12 cellular contexts compared by ENCODE assay signal in genomic region chr5:122493091-122493775, GRCh38.
A peak's percentile ranks its signal among the peaks of the same experiment; 100 is the strongest.
DNase-seq lines count a peak whose midpoint lies in the region; ATAC-seq, FAIRE-seq and TF ChIP-seq lines count a peak whose summit lies in the region.
"Had no signal": no experiment of that assay in that cellular context is flagged by ENCODE, and none has a peak within 500 bp of the region (broad histone marks: within the 10 kb centered on the region; RNA-seq: fewer than 3 reads in every experiment).

No MANE protein-coding gene starts in this region.

- ATAC-seq in WTC11 (peak; percentile 17), HG02642 (IDR thresholded peaks at IDR 0.05; ENCODE audit: poor library complexity, unreplicated experiment) (no peak)

- H3K9me3 Mint-ChIP-seq in WTC11: 0 out of 2 replicates have a peak, but pooled peaks cover 3% of the 10 kb centered on the region
- no peaks in the 10 kb centered on the region for H3K9me3 Mint-ChIP-seq in type B pancreatic cell
- H3K9me3 Mint-ChIP-seq: activated CD4-positive, alpha-beta T cell treated with anti-CD3 and anti-CD28 coated beads, Interleukin-2, amount 10 ng/mL, durations not matched to agents 24 days and 14 days; activated naive CD4-positive, alpha-beta T cell treated with anti-CD3 and anti-CD28 coated beads for 36 hours had no signal

- H3K9ac ChIP-seq in kidney (ENCODE audit: low read length in 2 of 2): no peak overlapping the region

- no peaks in the 10 kb centered on the region for H3K36me3 Mint-ChIP-seq in WTC11
- peaks cover 5% of the 10 kb centered on the region for H3K36me3 Mint-ChIP-seq in type B pancreatic cell

- peaks cover 12% of the 10 kb centered on the region for H3K4me1 Mint-ChIP-seq in WTC11
- peaks cover 22% of the 10 kb centered on the region for H3K4me1 Mint-ChIP-seq in type B pancreatic cell (ENCODE audit: unreplicated experiment)
- H3K4me1 Mint-ChIP-seq: activated CD4-positive, alpha-beta T cell treated with anti-CD3 and anti-CD28 coated beads, Interleukin-2, amount 10 ng/mL, durations not matched to agents 24 days and 14 days had no signal

- no peak overlapping the region for H3K4me3 ChIP-seq in kidney (ENCODE audit: low read length in 2 of 2)

- H3K9me3 ChIP-seq in kidney (ENCODE audit: control insufficient read depth in 1 of 2, low read length in 2 of 2): no peaks in the 10 kb centered on the region

- peak; percentile 34 for DNase-seq in NCI-H748 (lab: John Stamatoyannopoulos, UW; ENCODE audit: unreplicated experiment)
- no peak for DNase-seq in NCI-H748 treated with DMSO at 0.1 percent for 48 hours (lab: John Stamatoyannopoulos, UW)
- DNase-seq in WTC11 (ENCODE audit: low spot score): no peak
- peak; percentile 70 for DNase-seq in kidney
- DNase-seq in type B pancreatic cell (ENCODE audit: extremely low spot score, unreplicated experiment): peak; percentile 73
- no peak for DNase-seq in SKM-1 treated with dmso at 0.1 percent for 144 hours (lab: John Stamatoyannopoulos, UW; ENCODE audit: unreplicated experiment)
- DNase-seq in activated T-cell treated with anti-CD3 and anti-CD28 coated beads, Interleukin-2, amount 50 U/mL, for 1 hour: no peak
- DNase-seq: activated naive CD4-positive, alpha-beta T cell treated with anti-CD3 and anti-CD28 coated beads for 36 hours; naive B cell; SIG-M5 had no signal

- CTCF ChIA-PET in WTC11 (lab: Charles Lee): interaction anchor here (0.7 to 1.0 kb wide), 3 partner anchors 23 to 298 kb away, joined by 3 read pairs; no protein-coding TSS in a partner anchor

- H3K4me1 ChIP-seq in kidney (ENCODE audit: control insufficient read depth in 1 of 2, insufficient read depth in 1 of 2, low read depth in 1 of 2, low read length in 2 of 2): no peaks in the 10 kb centered on the region

- POLR2A ChIA-PET in WTC11 (lab: Charles Lee): no interaction called here

- no peaks in the 10 kb centered on the region for H3K27me3 Mint-ChIP-seq in WTC11 (ENCODE audit: low read depth)
- H3K27me3 Mint-ChIP-seq in type B pancreatic cell: no peaks in the 10 kb centered on the region
- H3K27me3 Mint-ChIP-seq: activated CD4-positive, alpha-beta T cell treated with anti-CD3 and anti-CD28 coated beads, Interleukin-2, amount 10 ng/mL, durations not matched to agents 24 days and 14 days had no signal

- no peak overlapping the region for H3K27ac ChIP-seq in kidney (ENCODE audit: low read depth in 2 of 2, low read length in 2 of 2)

- FAIRE-seq in kidney (lab: Jason Lieb, UNC): no peak

- H3K4me3 Mint-ChIP-seq in WTC11: no peak overlapping the region
- H3K4me3 Mint-ChIP-seq in type B pancreatic cell: peak overlapping the region; percentile 29
- H3K4me3 Mint-ChIP-seq: activated CD4-positive, alpha-beta T cell treated with anti-CD3 and anti-CD28 coated beads, Interleukin-2, amount 10 ng/mL, durations not matched to agents 24 days and 14 days; activated naive CD4-positive, alpha-beta T cell treated with anti-CD3 and anti-CD28 coated beads for 36 hours; naive B cell had no signal

- intact Hi-C loops in kidney (cut with DNase I): loop anchor here (10.0 kb wide), 1 partner anchor 298 kb away; no protein-coding TSS in a partner anchor

- H3K27ac Mint-ChIP-seq in WTC11: no peak overlapping the region
- H3K27ac Mint-ChIP-seq in type B pancreatic cell: peak overlapping the region; percentile 78
- H3K27ac Mint-ChIP-seq: activated CD4-positive, alpha-beta T cell treated with anti-CD3 and anti-CD28 coated beads, Interleukin-2, amount 10 ng/mL, durations not matched to agents 24 days and 14 days; activated naive CD4-positive, alpha-beta T cell treated with anti-CD3 and anti-CD28 coated beads for 36 hours had no signal

- H3K36me3 ChIP-seq in kidney (ENCODE audit: control insufficient read depth in 1 of 2, insufficient read depth in 2 of 2, low read length in 2 of 2): no peaks in the 10 kb centered on the region

- TF ChIP-seq CTCF in WTC11 (IDR thresholded peaks at IDR 0.05) (no peak), kidney (IDR thresholded peaks at IDR 0.05; ENCODE audit: borderline replicate concordance, extremely low read depth, insufficient read depth) (no peak), type B pancreatic cell (conservative IDR thresholded peaks at IDR 0.05) (no peak)

TF ChIP-seq in WTC11, 78 proteins besides CTCF, POLR2A, EP300 and RAD21:
- TF ChIP-seq MXD4 (CRISPR knock-in tag; IDR thresholded peaks at IDR 0.05; ENCODE audit: borderline replicate concordance) (no peak), PRRX2 (CRISPR knock-in tag; IDR thresholded peaks at IDR 0.05) (no peak), JUN (CRISPR knock-in tag; IDR thresholded peaks at IDR 0.05) (no peak), GRHL2 (CRISPR knock-in tag; IDR thresholded peaks at IDR 0.05; ENCODE audit: insufficient replicate concordance, severe bottlenecking) (no peak), CDX4 (CRISPR knock-in tag; IDR thresholded peaks at IDR 0.05; ENCODE audit: borderline replicate concordance) (no peak), ZNF396 (CRISPR knock-in tag; IDR thresholded peaks at IDR 0.05; ENCODE audit: borderline replicate concordance) (no peak), ZNF219 (CRISPR knock-in tag; IDR thresholded peaks at IDR 0.05; ENCODE audit: borderline replicate concordance) (no peak)
TF ChIP-seq in WTC11: peak in this region for 0.

Comparison
In these comparisons a context has a peak if more than half of its experiments do, and no peak if none do; other contexts are left out.
1. DNase-seq: peak in NCI-H748 (single experiment), kidney (single experiment) and type B pancreatic cell (single experiment); none in NCI-H748 treated with DMSO at 0.1 percent for 48 hours (single experiment), WTC11 (single experiment), SKM-1 treated with dmso at 0.1 percent for 144 hours (single experiment) and activated T-cell treated with anti-CD3 and anti-CD28 coated beads, Interleukin-2, amount 50 U/mL, for 1 hour (single experiment).